ENCODE assay signal across 28 cellular contexts in the genomic region with DNA sequence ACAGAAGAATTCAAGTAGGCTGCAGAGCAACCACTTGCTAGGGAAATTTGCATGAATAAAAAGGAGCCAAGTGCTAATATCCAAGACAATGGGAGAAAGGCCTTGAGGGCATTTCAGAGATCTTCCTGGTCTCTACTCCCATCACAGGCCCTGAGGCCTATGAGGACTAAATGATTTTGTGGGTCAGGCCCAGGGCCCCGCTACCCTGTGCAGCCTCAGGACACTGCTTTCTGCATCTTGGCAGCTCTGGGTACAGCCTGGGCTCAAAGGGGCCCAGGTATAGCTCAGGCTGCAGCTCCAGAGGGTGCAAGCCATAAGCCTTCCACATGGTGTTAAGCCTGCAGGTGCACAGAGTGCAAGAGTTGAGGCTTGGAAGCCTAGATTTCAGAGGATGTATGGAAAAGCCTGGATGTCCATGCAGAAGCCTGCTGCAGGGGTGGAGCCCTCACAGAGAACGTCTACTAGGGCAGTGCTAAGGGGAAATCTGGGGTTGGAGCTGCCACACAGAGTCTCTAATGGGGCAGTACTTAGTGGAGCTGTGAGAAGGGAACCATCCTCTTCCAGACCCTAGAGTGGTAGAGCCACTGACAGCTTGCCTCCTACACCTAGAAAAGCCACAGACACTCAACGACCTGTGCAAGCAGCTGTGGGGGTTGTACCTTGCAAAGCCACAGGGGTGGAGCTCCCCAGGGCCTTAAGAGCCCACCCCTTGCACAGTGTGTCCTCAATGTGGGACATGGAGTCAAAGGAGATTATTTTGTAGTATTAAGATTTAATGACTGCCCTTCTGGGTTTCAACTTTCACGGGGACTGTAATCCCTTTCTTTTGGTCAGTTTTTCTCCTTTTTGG. TPM values are rescaled to one million over a fixed set of nuclear protein-coding genes. Genes with fewer than 3 reads are reported as not detected.
"Had no signal": no experiment of that assay in that cellular context is flagged by ENCODE, and none has a peak within 500 bp of the region (broad histone marks: within the 10 kb centered on the region; RNA-seq: fewer than 3 reads in every experiment).

No MANE protein-coding gene starts in this region.

- DNase-seq: activated CD4-positive, alpha-beta T cell treated with anti-CD3 and anti-CD28 coated beads for 48 hours; activated CD4-positive, alpha-beta T cell treated with anti-CD3 and anti-CD28 coated beads, Interleukin-2, amount 50 U/mL, for 4 hours; activated CD4-positive, CD25-positive, alpha-beta regulatory T cell treated with anti-CD3 and anti-CD28 coated beads, Interleukin-2, amount 50 U/mL, for 72 hours; activated CD8-positive, alpha-beta T cell treated with anti-CD3 and anti-CD28 coated beads, Interleukin-2, amount 10 ng/mL, durations not matched to agents 7 days and 5 days; activated naive CD8-positive, alpha-beta T cell treated with anti-CD3 and anti-CD28 coated beads, Interleukin-2, amount 50 U/mL, for 24 hours; activated T-cell treated with anti-CD3 and anti-CD28 coated beads, Interleukin-2, amount 50 U/mL, for 48 hours; amygdala; NCI-H1092; NCI-H1417; NCI-H2029; NCI-H2107; NCI-H2171 treated with DMSO at 0.1 percent for 48 hours; NCI-H345; NCI-H510A; NCI-H526 treated with DMSO at 0.1 percent for 48 hours; NCI-H82; OCI-M1; SIG-M5; T-helper 17 cell; T-helper 9 cell had no signal

- H3K27ac ChIP-seq: KMS-11 had no signal

- H3K27ac Mint-ChIP-seq: activated CD8-positive, alpha-beta T cell treated with anti-CD3 and anti-CD28 coated beads, Interleukin-2, amount 10 ng/mL, durations not matched to agents 7 days and 5 days; activated naive CD4-positive, alpha-beta T cell treated with anti-CD3 and anti-CD28 coated beads, Interleukin-2, amount 50 U/mL, for 72 hours; activated naive CD8-positive, alpha-beta T cell treated with anti-CD3 and anti-CD28 coated beads, Interleukin-2, amount 50 U/mL, for 24 hours; activated T-helper 17 cell treated with anti-CD3 and anti-CD28 coated beads, Interleukin-2, amount 50 U/mL, for 72 hours; brain; IgD-negative memory B cell; T-helper 17 cell; WTC11 had no signal

- H3K9ac ChIP-seq: KMS-11 had no signal

- H3K4me2 ChIP-seq: KMS-11 had no signal

- H3K4me3 Mint-ChIP-seq: activated CD8-positive, alpha-beta T cell treated with anti-CD3 and anti-CD28 coated beads, Interleukin-2, amount 10 ng/mL, durations not matched to agents 7 days and 5 days; activated naive CD8-positive, alpha-beta T cell treated with anti-CD3 and anti-CD28 coated beads, Interleukin-2, amount 50 U/mL, for 24 hours; activated T-helper 17 cell treated with anti-CD3 and anti-CD28 coated beads, Interleukin-2, amount 50 U/mL, for 72 hours; brain; IgD-negative memory B cell; T-helper 17 cell; WTC11 had no signal

- H3K4me1 Mint-ChIP-seq: activated naive CD8-positive, alpha-beta T cell treated with anti-CD3 and anti-CD28 coated beads, Interleukin-2, amount 50 U/mL, for 24 hours; activated T-helper 17 cell treated with anti-CD3 and anti-CD28 coated beads, Interleukin-2, amount 50 U/mL, for 72 hours; IgD-negative memory B cell; T-helper 17 cell; WTC11 had no signal

RNA-seq across cellular contexts. Expression of gene ACTRT2, which starts 13.7 kb away (rescaled TPM):
- total RNA-seq: activated CD8-positive, alpha-beta T cell treated with anti-CD3 and anti-CD28 coated beads, Interleukin-2, amount 10 ng/mL, durations not matched to agents 7 days and 5 days; activated naive CD4-positive, alpha-beta T cell treated with anti-CD3 and anti-CD28 coated beads, Interleukin-2, amount 50 U/mL, for 72 hours; activated T-helper 17 cell treated with anti-CD3 and anti-CD28 coated beads, Interleukin-2, amount 50 U/mL, for 72 hours; astrocyte; MCF 10A; T-helper 17 cell; WTC11 had no signal
- polyA plus RNA-seq: IgD-negative memory B cell had no signal
